14 cellular contexts compared by ENCODE assay signal in the genomic region with DNA sequence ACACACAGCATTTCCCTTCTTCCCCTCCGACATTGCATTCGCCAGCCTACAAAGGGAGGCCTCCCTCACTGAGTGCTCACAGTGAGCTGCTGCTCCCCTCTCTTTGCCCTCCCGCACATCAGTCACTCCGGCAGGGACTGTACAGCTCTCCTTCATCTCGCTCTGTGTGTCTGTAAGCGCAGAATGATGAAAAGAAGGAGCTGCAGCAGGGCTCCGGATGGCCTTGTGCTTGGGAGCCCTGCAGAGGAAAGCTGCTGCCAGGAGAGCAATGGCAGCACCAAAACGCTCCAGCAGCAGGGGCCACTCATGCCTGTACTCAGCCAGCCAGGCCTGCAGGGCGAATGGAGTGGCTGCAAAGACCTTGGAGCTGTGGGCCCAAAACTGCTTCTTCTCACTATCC.
"Had no signal": no experiment of that assay in that cellular context is flagged by ENCODE, and none has a peak within 500 bp of the region (broad histone marks: within the 10 kb centered on the region; RNA-seq: fewer than 3 reads in every experiment).

No MANE protein-coding gene starts in this region.

- ATAC-seq: esophagus mucosa, left ventricle myocardium superior, pancreas had no signal

- H3K4me3 ChIP-seq: pancreas, tibial nerve, uterus had no signal

- H3K9me3 Mint-ChIP-seq: activated CD4-positive, alpha-beta T cell treated with anti-CD3 and anti-CD28 coated beads, Interleukin-2, amount 10 ng/mL, durations not matched to agents 7 days and 5 days; nephron; T-helper 2 cell treated with Interferon-gamma antibody and Interleukin-4, amounts not matched to agents 5 μg/mL and 100 μg/mL, for 36 hours had no signal

- H3K27ac ChIP-seq: pancreas, tibial nerve, uterus had no signal

- H3K36me3 ChIP-seq: pancreas, tibial nerve, uterus had no signal

- H3K27me3 ChIP-seq: pancreas, tibial nerve, uterus had no signal

- H3K4me1 Mint-ChIP-seq: activated CD4-positive, alpha-beta T cell treated with anti-CD3 and anti-CD28 coated beads, Interleukin-2, amount 10 ng/mL, durations not matched to agents 7 days and 5 days; nephron had no signal

- H3K4me1 ChIP-seq: pancreas, tibial nerve, uterus had no signal

- H3K4me3 Mint-ChIP-seq: activated CD4-positive, alpha-beta T cell treated with anti-CD3 and anti-CD28 coated beads, Interleukin-2, amount 10 ng/mL, durations not matched to agents 7 days and 5 days; nephron; T-helper 2 cell treated with Interferon-gamma antibody and Interleukin-4, amounts not matched to agents 5 μg/mL and 100 μg/mL, for 36 hours had no signal

- DNase-seq: activated CD4-positive, alpha-beta T cell treated with anti-CD3 and anti-CD28 coated beads, Interleukin-2, amount 10 ng/mL, durations not matched to agents 7 days and 5 days; activated naive CD4-positive, alpha-beta T cell; aorta; hippocampal formation; left ventricle myocardium superior; mesenchymal stem cell; pancreas; stimulated activated CD4-positive, alpha-beta T cell treated with anti-CD3 and anti-CD28 coated beads, Interleukin-12 subunit alpha, Interleukin-12 subunit beta, amount 100 ng/mL, for 4 hours; stimulated activated CD4-positive, alpha-beta T cell treated with anti-CD3 and anti-CD28 coated beads, Interleukin-2, amount 100 ng/mL, for 24 hours; uterus had no signal

- H3K9me3 ChIP-seq: pancreas, uterus had no signal

- H3K27ac Mint-ChIP-seq: activated CD4-positive, alpha-beta T cell treated with anti-CD3 and anti-CD28 coated beads, Interleukin-2, amount 10 ng/mL, durations not matched to agents 7 days and 5 days; nephron; T-helper 2 cell treated with Interferon-gamma antibody and Interleukin-4, amounts not matched to agents 5 μg/mL and 100 μg/mL, for 36 hours had no signal
